In genomic region chr1:19596719-19597462, GRCh38 we compare ENCODE assay signal across 8 cellular contexts. TPM values are rescaled to one million over a fixed set of nuclear protein-coding genes. Genes with fewer than 3 reads are reported as not detected.
DNase-seq lines count a peak whose midpoint lies in the region; ATAC-seq and TF ChIP-seq lines count a peak whose summit lies in the region.

No MANE protein-coding gene starts in this region.

- ATAC-seq in GM18502 (IDR thresholded peaks at IDR 0.05; ENCODE audit: poor library complexity, unreplicated experiment), result peak; percentile 86
- ATAC-seq in HG02943 (IDR thresholded peaks at IDR 0.05; ENCODE audit: low read depth, unreplicated experiment), result peak; percentile 78

- peak; percentile 86 to 94 for DNase-seq in NCI-H187 (lab: John Stamatoyannopoulos, UW)
- DNase-seq in T-helper 2 cell, result peak; percentile 90 to 100 (median 96)
- peak; percentile 76 to 98 (median 92) for DNase-seq in anterior cingulate cortex (lab: John Stamatoyannopoulos, UW)
- peak; percentile 99 for DNase-seq in right atrium auricular region (ENCODE audit: low spot score)
- peak; percentile 96 for DNase-seq in prostate gland (ENCODE audit: low spot score)

- 0% methylated on average over 39 of the region's 60 CpGs for WGBS in prostate gland
- under 1% methylated on average over 60 of the region's 60 CpGs for WGBS in urinary bladder

- TF ChIP-seq CTCF in right atrium auricular region (IDR thresholded peaks at IDR 0.05) (no peak), prostate gland (IDR thresholded peaks at IDR 0.05) (no peak)

- H3K27ac ChIP-seq in right atrium auricular region (peak overlapping the region; percentile 95 to 97), prostate gland (peak overlapping the region; percentile 93 to 95), urinary bladder (ENCODE audit: low read depth) (peak overlapping the region; percentile 92)

- no peaks in the 10 kb centered on the region for H3K9me3 ChIP-seq in right atrium auricular region
- H3K9me3 ChIP-seq in prostate gland, result no peaks in the 10 kb centered on the region

- H3K4me1 ChIP-seq in right atrium auricular region (peaks cover 0 to 38% of the 10 kb centered on the region in 2 donors), prostate gland (replicated peaks) (peaks cover 17% of the 10 kb centered on the region), urinary bladder (ENCODE audit: insufficient read depth) (no peaks in the 10 kb centered on the region)

- H3K4me3 ChIP-seq in right atrium auricular region (peak overlapping the region; percentile 93 to 96), prostate gland (peak overlapping the region; percentile 69 to 75), urinary bladder (ENCODE audit: low read depth, low read length) (peak overlapping the region; percentile 89)

- H3K36me3 ChIP-seq in right atrium auricular region (peaks cover 5% of the 10 kb centered on the region), prostate gland (no peaks in the 10 kb centered on the region), urinary bladder (ENCODE audit: insufficient read depth) (no peaks in the 10 kb centered on the region)

- peak; percentile 65 for TF ChIP-seq POLR2A in prostate gland (IDR thresholded peaks at IDR 0.05)

- intact Hi-C loops in prostate gland (cut with DNase I), result loop anchor here (2.0 kb wide), 1 partner anchor 48 kb away; the partner anchor contains the start of gene NBL1

- H3K27me3 ChIP-seq in right atrium auricular region (no peaks in the 10 kb centered on the region), prostate gland (replicated peaks; ENCODE audit: insufficient read depth) (no peaks in the 10 kb centered on the region)

RNA-seq across cellular contexts. Expression of gene NBL1, which starts 47.2 kb away (rescaled TPM):
- 10 to 100 TPM; 19.5 to 57.2 TPM for total RNA-seq in right atrium auricular region
- total RNA-seq in prostate gland, result 100 to 1,000 TPM; 268 to 514 TPM
- total RNA-seq in urinary bladder, result 59.3 TPM
- 374 TPM for polyA plus RNA-seq in urinary bladder

Comparison
In these comparisons a context has a peak if more than half of its experiments do, and no peak if none do; other contexts are left out.
1. Peak in every context shown above with its lines: DNase-seq, ATAC-seq, H3K4me3 ChIP-seq and H3K27ac ChIP-seq.